ENCODE assay signal across 14 cellular contexts in the genomic region with DNA sequence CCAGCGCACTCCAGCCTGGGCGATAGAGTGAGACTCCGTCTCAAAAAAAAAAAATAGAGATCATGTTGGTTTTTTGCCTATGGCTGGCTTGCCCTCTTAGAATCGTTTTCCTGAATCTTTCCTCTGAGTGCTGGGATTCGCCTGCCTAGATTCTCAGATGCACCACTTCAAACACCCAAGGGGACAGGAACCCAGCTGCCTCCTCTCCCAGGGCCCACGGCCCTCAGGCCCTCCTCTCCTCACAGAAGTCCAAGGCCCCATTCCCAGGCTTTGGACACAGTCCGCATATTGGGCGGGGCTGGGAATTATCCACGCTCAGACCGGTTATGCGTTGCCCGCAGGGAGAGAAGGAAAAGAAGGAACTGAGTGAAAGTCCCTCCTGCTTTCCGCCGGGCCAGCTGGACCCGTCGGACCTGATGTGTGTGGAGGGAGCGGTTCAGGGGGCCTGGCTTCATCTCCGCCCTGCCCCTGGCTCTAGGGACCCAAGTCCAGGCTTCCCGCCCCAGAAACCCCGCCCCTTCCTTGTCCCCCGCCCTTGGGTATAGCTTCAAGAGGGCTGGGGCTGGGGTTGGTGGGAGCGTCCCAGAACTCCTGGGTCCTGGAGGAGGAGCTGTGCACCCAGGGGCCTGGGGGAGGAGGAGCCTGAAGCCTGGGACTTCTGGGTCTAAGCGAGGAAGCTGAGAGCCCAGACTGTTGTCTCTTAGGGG. TPM values are rescaled to one million over a fixed set of nuclear protein-coding genes. Genes with fewer than 3 reads are reported as not detected.
DNase-seq lines count a peak whose midpoint lies in the region; ATAC-seq and TF ChIP-seq lines count a peak whose summit lies in the region.
"Had no signal": no experiment of that assay in that cellular context is flagged by ENCODE, and none has a peak within 500 bp of the region (broad histone marks: within the 10 kb centered on the region; RNA-seq: fewer than 3 reads in every experiment).

No MANE protein-coding gene starts in this region.

- TF ChIP-seq CTCF in colonic mucosa (IDR thresholded peaks at IDR 0.05): no peak
- TF ChIP-seq CTCF in nephron progenitor cell (IDR thresholded peaks at IDR 0.05): no peak

- H3K4me1 ChIP-seq in HUES64 (ENCODE audit: insufficient read depth, low read length) (peaks cover 8% of the 10 kb centered on the region; the same call in 1 of the 2 replicates), colonic mucosa (peaks cover 2% of the 10 kb centered on the region)

- H3K36me3 ChIP-seq in HUES64 (ENCODE audit: insufficient read depth, low read length) (no peaks in the 10 kb centered on the region), colonic mucosa (no peaks in the 10 kb centered on the region)

- no peaks in the 10 kb centered on the region for H3K36me3 Mint-ChIP-seq in nephron progenitor cell (ENCODE audit: low read depth)
- H3K36me3 Mint-ChIP-seq: CD4-positive, CD25-positive, alpha-beta regulatory T cell had no signal

- ATAC-seq in GM18511 (IDR thresholded peaks at IDR 0.05; ENCODE audit: unreplicated experiment) (no peak), GM18868 (IDR thresholded peaks at IDR 0.05; ENCODE audit: unreplicated experiment) (no peak)

- intact Hi-C loops in colonic mucosa (cut with DNase I): no loop called here

- H3K27me3 Mint-ChIP-seq in nephron progenitor cell (ENCODE audit: low read depth, poor library complexity): peaks cover 57% of the 10 kb centered on the region

- H3K4me3 ChIP-seq in HUES64 (ENCODE audit: low read length): peak overlapping the region; percentile 29
- H3K4me3 ChIP-seq in colonic mucosa: peak overlapping the region; percentile 7
- H3K4me3 ChIP-seq: dorsolateral prefrontal cortex had no signal

- H3K9me3 Mint-ChIP-seq in nephron progenitor cell: no peaks in the 10 kb centered on the region
- H3K9me3 Mint-ChIP-seq: stimulated activated naive CD8-positive, alpha-beta T cell treated with anti-CD3 and anti-CD28 coated beads, Interleukin-15, Interleukin-2, amounts not matched to agents 100 ng/mL and 50 ng/mL, for 24 hours had no signal

- H3K4me3 Mint-ChIP-seq in nephron progenitor cell: no peak overlapping the region
- H3K4me3 Mint-ChIP-seq: stimulated activated naive CD8-positive, alpha-beta T cell treated with anti-CD3 and anti-CD28 coated beads, Interleukin-15, Interleukin-2, amounts not matched to agents 100 ng/mL and 50 ng/mL, for 24 hours had no signal

- H3K27ac ChIP-seq in HUES64 (ENCODE audit: low read depth, low read length) (no peak overlapping the region), colonic mucosa (peak overlapping the region; percentile 74)
- H3K27ac ChIP-seq: dorsolateral prefrontal cortex had no signal

- H3K9ac ChIP-seq in HUES64 (ENCODE audit: low read depth, low read length) (no peak overlapping the region), colonic mucosa (ENCODE audit: low read depth in 2 of 2, low read length in 2 of 2) (peak overlapping the region in 1 of 2 donors; percentile 66)

- H3K4me1 Mint-ChIP-seq in nephron progenitor cell: peaks cover 26% of the 10 kb centered on the region

- no peak overlapping the region for H3K27ac Mint-ChIP-seq in nephron progenitor cell
- H3K27ac Mint-ChIP-seq: stimulated activated naive CD8-positive, alpha-beta T cell treated with anti-CD3 and anti-CD28 coated beads, Interleukin-15, Interleukin-2, amounts not matched to agents 100 ng/mL and 50 ng/mL, for 24 hours had no signal

- WGBS in HUES64: 50% methylated on average over 21 of the region's 23 CpGs

- H3K27me3 ChIP-seq in HUES64 (ENCODE audit: insufficient read depth, low read length) (peaks cover 14% of the 10 kb centered on the region), colonic mucosa (no peaks in the 10 kb centered on the region)
- H3K27me3 ChIP-seq: dorsolateral prefrontal cortex had no signal

- H3K9me3 ChIP-seq in HUES64 (ENCODE audit: insufficient read depth, low read depth, low read length): no peaks in the 10 kb centered on the region
- H3K9me3 ChIP-seq in colonic mucosa: no peaks in the 10 kb centered on the region

- DNase-seq in colonic mucosa (peak; percentile 91), nephron progenitor cell (peak; percentile 33), AG08396 (ENCODE audit: low spot score) (no peak)
- DNase-seq: activated CD8-positive, alpha-beta memory T cell treated with anti-CD3 and anti-CD28 coated beads, Interleukin-2, amount 50 U/mL, for 48 hours; CD4-positive, CD25-positive, alpha-beta regulatory T cell; dorsolateral prefrontal cortex; posterior cingulate gyrus; SHP77; stimulated activated CD4-positive, alpha-beta T cell treated with anti-CD3 and anti-CD28 coated beads, Interleukin-4, amount 100 ng/mL, for 24 hours had no signal

RNA-seq across cellular contexts. Expression of a gene that starts 5.8 kb away (rescaled TPM):
- 12.0 TPM for polyA plus RNA-seq in HUES64 (2013, experiment 1 of 2)
- 19.0 TPM for polyA plus RNA-seq in HUES64 (2013, experiment 2 of 2)
- total RNA-seq in colonic mucosa: 10 to 100 TPM; 27.5 to 36.3 TPM

RNA-seq across cellular contexts. Expression of a gene that starts 6.2 kb away (rescaled TPM):
- polyA plus RNA-seq in HUES64 (2013, experiment 1 of 2): 0.70 TPM
- polyA plus RNA-seq in HUES64 (2013, experiment 2 of 2): 0.57 TPM
- 1 to 10 TPM; 3.5 to 4.8 TPM for total RNA-seq in colonic mucosa

RNA-seq across cellular contexts. Expression of a gene that starts 11.0 kb away (rescaled TPM):
- polyA plus RNA-seq in HUES64 (2013, experiment 1 of 2): 2.2 TPM
- 2.7 TPM for polyA plus RNA-seq in HUES64 (2013, experiment 2 of 2)
- total RNA-seq in colonic mucosa: 10 to 100 TPM; 11.8 to 14.6 TPM

RNA-seq across cellular contexts. Expression of a gene that starts 30.0 kb away (rescaled TPM):
- 0.80 TPM for polyA plus RNA-seq in HUES64 (2013, experiment 1 of 2)
- polyA plus RNA-seq in HUES64 (2013, experiment 2 of 2): 2.1 TPM
- 1 to 10 TPM in 1 of 2 donors, under 1 TPM in 1; 0.53 to 1.8 TPM for total RNA-seq in colonic mucosa
- total RNA-seq: CD4-positive, CD25-positive, alpha-beta regulatory T cell; lung microvascular endothelial cell had no signal
- polyA plus RNA-seq: CD4-positive, CD25-positive, alpha-beta regulatory T cell had no signal

RNA-seq across cellular contexts. Expression of a gene that starts 32.4 kb away (rescaled TPM):
- 3.0 TPM for polyA plus RNA-seq in HUES64 (2013, experiment 1 of 2)
- polyA plus RNA-seq in HUES64 (2013, experiment 2 of 2): 3.1 TPM
- total RNA-seq in colonic mucosa: 100 to 1,000 TPM; 175 to 307 TPM
- total RNA-seq: CD4-positive, CD25-positive, alpha-beta regulatory T cell had no signal
- polyA plus RNA-seq: CD4-positive, CD25-positive, alpha-beta regulatory T cell had no signal
